Comparison of ENCODE assay signal across 8 cellular contexts in genomic region chr12:131860472-131861260, GRCh38. TPM values are rescaled to one million over a fixed set of nuclear protein-coding genes. Genes with fewer than 3 reads are reported as not detected.
DNase-seq lines count a peak whose midpoint lies in the region; ATAC-seq and TF ChIP-seq lines count a peak whose summit lies in the region.

No MANE protein-coding gene starts in this region.

- peak; percentile 39 to 78 (median 66) for ATAC-seq in T-cell (replicated peaks in 1 of 4)
- no peak for ATAC-seq in GM18909 (IDR thresholded peaks at IDR 0.05; ENCODE audit: poor library complexity, unreplicated experiment)
- ATAC-seq in HG03571 (IDR thresholded peaks at IDR 0.05; ENCODE audit: unreplicated experiment), result no peak

- H3K36me3 Mint-ChIP-seq in T-cell, result no peaks in the 10 kb centered on the region
- H3K36me3 Mint-ChIP-seq in glutamatergic neuron (ENCODE audit: unreplicated experiment), result no peaks in the 10 kb centered on the region

- H3K4me1 Mint-ChIP-seq in T-cell (peaks cover 6 to 17% (median 10%) of the 10 kb centered on the region in 3 donors), glutamatergic neuron (ENCODE audit: low read depth, unreplicated experiment) (peaks cover 13% of the 10 kb centered on the region)

- H3K9me3 Mint-ChIP-seq in T-cell, result no peaks in the 10 kb centered on the region
- H3K9me3 Mint-ChIP-seq in glutamatergic neuron (ENCODE audit: unreplicated experiment), result peaks cover 27% of the 10 kb centered on the region

- H3K27ac Mint-ChIP-seq in T-cell (peak overlapping the region in 1 of 2 donors; percentile 79), glutamatergic neuron (ENCODE audit: unreplicated experiment) (peak overlapping the region; percentile 89)

- in situ Hi-C loops in Caki2 (cut with HindIII; ENCODE audit: low pct_unique_long_range_greater_than_20kb, low sequenced_read_pairs), result no loop called here

- CTCF ChIA-PET in T-cell (lab: Charles Lee), result no interaction called here

- H3K27me3 Mint-ChIP-seq in T-cell (peaks cover 5 to 12% of the 10 kb centered on the region in 2 donors), glutamatergic neuron (ENCODE audit: unreplicated experiment) (peaks cover 20% of the 10 kb centered on the region)

- H3K4me3 Mint-ChIP-seq in T-cell, result peak overlapping the region in 1 of 3 donors; percentile 16
- no peak overlapping the region for H3K4me3 Mint-ChIP-seq in glutamatergic neuron (ENCODE audit: unreplicated experiment)

- DNase-seq in Caki2 (ENCODE audit: low read depth) (peak; percentile 96), M059J (ENCODE audit: low read depth) (peak; percentile 90), T-cell (peak in 7 of 34 experiments; percentile 6 to 47 (median 8)), glutamatergic neuron (no peak), retina (peak; percentile 45)
- no peak for DNase-seq in activated CD4-positive, alpha-beta T cell treated with anti-CD3 and anti-CD28 coated beads for 1 hour

- no peak for TF ChIP-seq CTCF in glutamatergic neuron (IDR thresholded peaks at IDR 0.05; ENCODE audit: partially characterized antibody, unreplicated experiment)

- POLR2A ChIA-PET in T-cell (lab: Charles Lee), result no interaction called here

RNA-seq across cellular contexts. Expression of gene MMP17, which starts 32.5 kb away (rescaled TPM):
- total RNA-seq in Caki2 (2014; rRNA removed; shearing (Covaris generic); ENCODE audit: low replicate concordance), result 1.0 and 4.5 TPM in 2 replicates
- 8.3 and 10.1 TPM in 2 replicates for total RNA-seq in M059J (2014; rRNA removed; shearing (Covaris generic))
- 1 to 10 TPM in 3 of 5 donors, under 1 TPM in 2; 0.58 to 2.7 (median 1.2) TPM for total RNA-seq in T-cell
- 65.8 TPM for total RNA-seq in glutamatergic neuron (ENCODE audit: unreplicated experiment)

RNA-seq across cellular contexts. Expression of gene ULK1, which starts 33.8 kb away (rescaled TPM):
- total RNA-seq in Caki2 (2014; rRNA removed; shearing (Covaris generic); ENCODE audit: low replicate concordance), result 3.7 and 7.4 TPM in 2 replicates
- total RNA-seq in M059J (2014; rRNA removed; shearing (Covaris generic)), result 4.5 and 7.5 TPM in 2 replicates
- total RNA-seq in T-cell (10 to 100 TPM; 53.3 to 89.6 (median 57.8) TPM), glutamatergic neuron (ENCODE audit: unreplicated experiment) (168 TPM)

Comparison
In these comparisons a context has a peak if more than half of its experiments do, and no peak if none do; other contexts are left out.
1. DNase-seq: peak in Caki2 (single experiment), M059J (single experiment) and retina (single experiment); none in glutamatergic neuron (single experiment) and activated CD4-positive, alpha-beta T cell treated with anti-CD3 and anti-CD28 coated beads for 1 hour (single experiment).
2. ATAC-seq: peak in T-cell (4 of 4); none in GM18909 (single experiment) and HG03571 (single experiment).